In the genomic region with DNA sequence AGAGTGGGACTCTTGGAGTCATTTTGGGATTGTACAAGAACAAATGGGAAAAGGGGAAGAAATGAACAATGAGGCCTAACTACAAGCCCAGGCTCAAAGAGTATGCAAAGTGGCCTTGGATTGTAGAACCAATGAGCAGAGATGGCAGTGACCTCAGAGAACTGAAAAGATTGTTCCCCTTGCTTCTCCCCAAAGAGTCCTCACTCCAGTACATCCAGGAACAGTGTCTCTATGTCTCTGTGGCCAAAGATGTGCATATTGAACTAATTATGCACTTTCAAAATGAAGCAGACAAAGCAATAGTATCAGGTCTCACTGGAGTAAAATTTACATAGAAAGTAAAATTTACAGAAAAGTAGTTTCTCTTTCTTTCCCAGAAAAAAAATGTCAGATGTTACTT, we compare ENCODE assay signal across 15 cellular contexts.
DNase-seq lines count a peak whose midpoint lies in the region; ATAC-seq and TF ChIP-seq lines count a peak whose summit lies in the region.
"Had no signal": no experiment of that assay in that cellular context is flagged by ENCODE, and none has a peak within 500 bp of the region (broad histone marks: within the 10 kb centered on the region; RNA-seq: fewer than 3 reads in every experiment).

No MANE protein-coding gene starts in this region.

- H3K9me3 ChIP-seq in esophagus muscularis mucosa (no peaks in the 10 kb centered on the region), transverse colon (no peaks in the 10 kb centered on the region)
- H3K9me3 ChIP-seq: lower lobe of right lung, SJSA1 had no signal

- TF ChIP-seq POLR2A in esophagus muscularis mucosa (IDR thresholded peaks at IDR 0.05; ENCODE audit: low read depth): no peak
- no peak for TF ChIP-seq POLR2A in transverse colon (IDR thresholded peaks at IDR 0.05)

- H3K4me1 Mint-ChIP-seq in nephron progenitor cell: peaks cover 16% of the 10 kb centered on the region

- peaks cover 34% of the 10 kb centered on the region for H3K36me3 Mint-ChIP-seq in nephron progenitor cell (ENCODE audit: low read depth)
- H3K36me3 Mint-ChIP-seq: natural killer cell treated with Interleukin-12 subunit alpha and Interleukin-12 subunit beta and Interleukin-15 and Interleukin-18, amount 100 ng/mL, for 72 hours had no signal

- H3K9me3 Mint-ChIP-seq in nephron progenitor cell: peaks cover 27% of the 10 kb centered on the region

- ATAC-seq in GM19023 (IDR thresholded peaks at IDR 0.05; ENCODE audit: unreplicated experiment) (peak; percentile 80), GM21717 (IDR thresholded peaks at IDR 0.05; ENCODE audit: unreplicated experiment) (peak; percentile 77), HG03108 (IDR thresholded peaks at IDR 0.05; ENCODE audit: unreplicated experiment) (peak; percentile 55)
- ATAC-seq: lower lobe of right lung; natural killer cell treated with Interleukin-12 subunit alpha and Interleukin-12 subunit beta and Interleukin-15 and Interleukin-18, amount 100 ng/mL, for 72 hours had no signal

- TF ChIP-seq EP300 in esophagus muscularis mucosa (IDR thresholded peaks at IDR 0.05) (no peak), transverse colon (IDR thresholded peaks at IDR 0.05; ENCODE audit: low read depth) (no peak)

- H3K27me3 ChIP-seq in esophagus muscularis mucosa (no peaks in the 10 kb centered on the region), transverse colon (no peaks in the 10 kb centered on the region)
- H3K27me3 ChIP-seq: SJSA1 had no signal

- intact Hi-C loops in esophagus muscularis mucosa (cut with DNase I): no loop called here
- intact Hi-C loops in transverse colon (cut with DNase I; ENCODE audit: low total_unique reads): no loop called here

- H3K4me1 ChIP-seq in esophagus muscularis mucosa (peaks cover 3 to 13% (median 9%) of the 10 kb centered on the region in 4 donors), transverse colon (peaks cover 0 to 14% (median 6%) of the 10 kb centered on the region in 4 donors)
- H3K4me1 ChIP-seq: lower lobe of right lung had no signal

- peak overlapping the region; percentile 54 for H3K27ac Mint-ChIP-seq in nephron progenitor cell
- H3K27ac Mint-ChIP-seq: natural killer cell treated with Interleukin-12 subunit alpha and Interleukin-12 subunit beta and Interleukin-15 and Interleukin-18, amount 100 ng/mL, for 72 hours had no signal

- DNase-seq in nephron progenitor cell: no peak
- no peak for DNase-seq in HPDE6-E6E7 (ENCODE audit: extremely low spot score)
- no peak for DNase-seq in esophagus muscularis mucosa (ENCODE audit: extremely low spot score)
- no peak for DNase-seq in activated naive CD4-positive, alpha-beta T cell (lab: John Stamatoyannopoulos, UW)
- DNase-seq in transverse colon: no peak
- DNase-seq: activated gamma-delta T cell treated with Interleukin-2 at 50 U/mL for 16 hours, lower lobe of right lung, NCI-H2171 treated with DMSO at 0.1 percent for 48 hours, retina, trophoblast cell had no signal

- TF ChIP-seq CTCF in nephron progenitor cell (IDR thresholded peaks at IDR 0.05) (no peak), esophagus muscularis mucosa (IDR thresholded peaks at IDR 0.05) (no peak), transverse colon (IDR thresholded peaks at IDR 0.05) (no peak)

- no peaks in the 10 kb centered on the region for H3K27me3 Mint-ChIP-seq in nephron progenitor cell (ENCODE audit: low read depth, poor library complexity)

- no peak overlapping the region for H3K4me3 Mint-ChIP-seq in nephron progenitor cell
- H3K4me3 Mint-ChIP-seq: natural killer cell treated with Interleukin-12 subunit alpha and Interleukin-12 subunit beta and Interleukin-15 and Interleukin-18, amount 100 ng/mL, for 72 hours had no signal

- H3K4me3 ChIP-seq in esophagus muscularis mucosa: no peak overlapping the region
- H3K4me3 ChIP-seq in transverse colon: no peak overlapping the region
- H3K4me3 ChIP-seq: lower lobe of right lung, SJSA1 had no signal

- no peak overlapping the region for H3K27ac ChIP-seq in esophagus muscularis mucosa (replicated peaks in 1 of 4)
- peak overlapping the region in 2 of 4 donors; percentile 26 to 38 for H3K27ac ChIP-seq in transverse colon
- H3K27ac ChIP-seq: lower lobe of right lung, SJSA1 had no signal

- in situ Hi-C loops in transverse colon (cut with MboI; ENCODE audit: low pct_ligation_motif_present in 1 of 4, low pct_unique_long_range_greater_than_20kb in 1 of 4, low sequenced_read_pairs in 3 of 4): no loop called here

- H3K36me3 ChIP-seq in esophagus muscularis mucosa (no peaks in the 10 kb centered on the region), transverse colon (no peaks in the 10 kb centered on the region)
- H3K36me3 ChIP-seq: lower lobe of right lung had no signal
